1 cellular context compared by ENCODE assay signal in the genomic region with DNA sequence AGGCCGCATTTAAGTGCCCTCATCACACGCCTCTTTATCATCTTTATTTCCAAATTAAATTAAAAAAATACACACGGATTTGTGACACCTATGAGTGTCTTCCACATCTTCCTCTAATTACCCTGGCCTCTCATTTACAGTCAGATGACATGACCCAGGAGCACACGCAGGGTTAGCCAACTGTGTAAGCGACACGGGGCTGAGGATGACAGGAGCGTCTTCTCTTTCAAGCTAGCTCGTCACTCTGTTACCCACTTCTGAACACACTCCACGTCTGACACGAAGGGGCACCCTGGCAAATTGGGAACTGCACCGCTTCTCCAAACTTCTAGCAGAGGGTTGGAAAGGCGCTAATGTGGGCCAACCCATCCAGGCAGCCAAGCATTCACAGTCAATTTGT.
TF ChIP-seq lines count a peak whose summit lies in the region.

No MANE protein-coding gene starts in this region.

TF ChIP-seq in K562, 482 proteins besides CTCF, POLR2A, EP300 and RAD21 (continued from another document):
- TF ChIP-seq SUPT5H (IDR thresholded peaks at IDR 0.05), result no peak
TF ChIP-seq in K562: peak in this region for 0.
